In genomic region chr3:10470666-10471336, GRCh38 we compare ENCODE assay signal across 18 cellular contexts. TPM values are rescaled to one million over a fixed set of nuclear protein-coding genes. Genes with fewer than 3 reads are reported as not detected.
DNase-seq lines count a peak whose midpoint lies in the region; ATAC-seq, FAIRE-seq and TF ChIP-seq lines count a peak whose summit lies in the region.
"Had no signal": no experiment of that assay in that cellular context is flagged by ENCODE, and none has a peak within 500 bp of the region (broad histone marks: within the 10 kb centered on the region; RNA-seq: fewer than 3 reads in every experiment).

No MANE protein-coding gene starts in this region.

- no peak for FAIRE-seq in pancreas (lab: Jason Lieb, UNC)

- DNase-seq in Right ventricle myocardium inferior (ENCODE audit: missing footprints) (peak; percentile 34), left ventricle myocardium superior (no peak), chondrocyte (ENCODE audit: low spot score) (peak; percentile 57), immature natural killer cell (no peak), pancreas (no peak), SW480 (ENCODE audit: low spot score) (no peak), uterus (no peak)
- DNase-seq: activated effector memory CD4-positive, alpha-beta T cell treated with Interleukin-2 at 50 U/mL for 16 hours; erythroblast; left cardiac atrium; NCI-H1436 treated with DMSO at 0.1 percent for 48 hours; NCI-H510A had no signal

- intact Hi-C loops in Right ventricle myocardium inferior (cut with DNase I), result no loop called here
- intact Hi-C loops in left ventricle myocardium superior (cut with micrococcal nuclease), result no loop called here
- intact Hi-C loops in pancreas (cut with DNase I), result no loop called here
- intact Hi-C loops in uterus (cut with DNase I; ENCODE audit: low total_unique reads), result no loop called here

- no peak for ATAC-seq in Right ventricle myocardium inferior
- no peak for ATAC-seq in left ventricle myocardium superior
- ATAC-seq in pancreas, result no peak
- ATAC-seq: left cardiac atrium, Panc1 had no signal

- H3K9me3 ChIP-seq in liver (ENCODE audit: control insufficient read depth in 4 of 4, low read length in 3 of 4), result no peaks in the 10 kb centered on the region
- H3K9me3 ChIP-seq in pancreas, result no peaks in the 10 kb centered on the region
- H3K9me3 ChIP-seq in uterus, result no peaks in the 10 kb centered on the region
- H3K9me3 ChIP-seq: prostate gland had no signal

- 25% methylated on average over 21 of the region's 21 CpGs for WGBS in liver
- 10 to 11% methylated on average over 20 to 21 of the region's 21 CpGs for WGBS in pancreas, 2 donors

- H3K27ac ChIP-seq in liver (ENCODE audit: low read depth in 1 of 2, low read length in 2 of 2), result peak overlapping the region; percentile 19 to 44
- H3K27ac ChIP-seq in pancreas, result no peak overlapping the region
- H3K27ac ChIP-seq in uterus, result no peak overlapping the region
- H3K27ac ChIP-seq: HL-60, prostate gland, VCaP had no signal

- no peak overlapping the region for H3K4me3 ChIP-seq in liver (ENCODE audit: low read depth in 1 of 3, low read length in 3 of 3)
- H3K4me3 ChIP-seq in pancreas, result no peak overlapping the region
- H3K4me3 ChIP-seq in uterus, result no peak overlapping the region
- H3K4me3 ChIP-seq: prostate gland had no signal

- no peak overlapping the region for H3K4me3 Mint-ChIP-seq in chondrocyte (ENCODE audit: unreplicated experiment)
- H3K4me3 Mint-ChIP-seq in immature natural killer cell, result no peak overlapping the region

- no peak for TF ChIP-seq RAD21 in liver (IDR thresholded peaks at IDR 0.05)

- TF ChIP-seq POLR2A in uterus (IDR thresholded peaks at IDR 0.05), result no peak

- H3K36me3 Mint-ChIP-seq in chondrocyte (ENCODE audit: low read depth) (no peaks in the 10 kb centered on the region), immature natural killer cell (no peaks in the 10 kb centered on the region)

- H3K27me3 ChIP-seq in liver (ENCODE audit: control insufficient read depth in 4 of 4, insufficient read depth in 4 of 4, low read length in 3 of 4) (no peaks in the 10 kb centered on the region), pancreas (peaks cover 0 to 5% (median 0%) of the 10 kb centered on the region in 4 donors), uterus (no peaks in the 10 kb centered on the region)

- peaks cover 5% of the 10 kb centered on the region for H3K4me1 Mint-ChIP-seq in chondrocyte (ENCODE audit: low read depth)
- no peaks in the 10 kb centered on the region for H3K4me1 Mint-ChIP-seq in immature natural killer cell

- H3K9me3 Mint-ChIP-seq in chondrocyte (ENCODE audit: low read depth) (no peaks in the 10 kb centered on the region), immature natural killer cell (no peaks in the 10 kb centered on the region)

- no peak overlapping the region for H3K9ac ChIP-seq in liver (ENCODE audit: low read depth in 1 of 2, low read length in 2 of 2)

- H3K36me3 ChIP-seq in liver (ENCODE audit: control insufficient read depth in 4 of 4, insufficient read depth in 3 of 4, low read depth in 1 of 4, low read length in 3 of 4) (no peaks in the 10 kb centered on the region), pancreas (no peaks in the 10 kb centered on the region), uterus (no peaks in the 10 kb centered on the region)
- H3K36me3 ChIP-seq: prostate gland had no signal

- TF ChIP-seq CTCF in chondrocyte (IDR thresholded peaks at IDR 0.05) (no peak), liver (IDR thresholded peaks at IDR 0.05; ENCODE audit: low read depth, low read length, missing input control) (no peak), pancreas (IDR thresholded peaks at IDR 0.05) (no peak), uterus (IDR thresholded peaks at IDR 0.05) (no peak)

- H3K4me1 ChIP-seq in liver (ENCODE audit: control insufficient read depth in 4 of 4, insufficient read depth in 4 of 4, low read length in 3 of 4) (peaks cover 5 to 26% (median 18%) of the 10 kb centered on the region in 4 donors), pancreas (no peaks in the 10 kb centered on the region), uterus (no peaks in the 10 kb centered on the region)
- H3K4me1 ChIP-seq: prostate gland had no signal

- H3K27me3 Mint-ChIP-seq in chondrocyte (ENCODE audit: low read depth) (peaks cover 60% of the 10 kb centered on the region), immature natural killer cell (ENCODE audit: low read depth in 3 of 3) (peaks cover 2 to 13% (median 7%) of the 10 kb centered on the region in 3 donors)

- H3K27ac Mint-ChIP-seq in chondrocyte (ENCODE audit: unreplicated experiment) (no peak overlapping the region), immature natural killer cell (no peak overlapping the region)

TF ChIP-seq in liver, 16 proteins besides CTCF, POLR2A, EP300 and RAD21:
- TF ChIP-seq YY1 (IDR thresholded peaks at IDR 0.05), result no peak
- no peak for TF ChIP-seq ATF3 (IDR thresholded peaks at IDR 0.05)
- peak; percentile 24 for TF ChIP-seq REST (IDR thresholded peaks at IDR 0.05)
- no peak for TF ChIP-seq TAF1 (conservative IDR thresholded peaks at IDR 0.05)
- TF ChIP-seq HNF4A (conservative IDR thresholded peaks at IDR 0.05), result peak; percentile 85 to 88
- no peak for TF ChIP-seq JUND (IDR thresholded peaks at IDR 0.05)
- TF ChIP-seq FOXA1 (IDR thresholded peaks at IDR 0.05), result no peak
- TF ChIP-seq EGR1 (IDR thresholded peaks at IDR 0.05; ENCODE audit: low read depth in 2 of 2), result no peak
- TF ChIP-seq RXRA (IDR thresholded peaks at IDR 0.05), result peak; percentile 22 to 68
- no peak for TF ChIP-seq GABPA (IDR thresholded peaks at IDR 0.05 in 1 of 2, conservative IDR thresholded peaks at IDR 0.05 in 1 of 2)
- TF ChIP-seq ZBTB33 (IDR thresholded peaks at IDR 0.05), result no peak
- TF ChIP-seq NR2F2 (IDR thresholded peaks at IDR 0.05), result no peak
- TF ChIP-seq FOXA2 (IDR thresholded peaks at IDR 0.05), result no peak
- TF ChIP-seq MAX (IDR thresholded peaks at IDR 0.05), result no peak
- no peak for TF ChIP-seq SP1 (IDR thresholded peaks at IDR 0.05)
- peak; percentile 62 for TF ChIP-seq HNF4G (IDR thresholded peaks at IDR 0.05)

RNA-seq across cellular contexts. Expression of gene ATP2B2, which starts 34.6 kb away (rescaled TPM):
- total RNA-seq in Right ventricle myocardium inferior, result 0.14 TPM
- total RNA-seq in left ventricle myocardium superior, result not detected
- total RNA-seq in chondrocyte, result 0.08 to 0.25 TPM (median 0.24 TPM) in 3 replicates
- 10 to 100 TPM; 26.8 to 27.8 TPM for total RNA-seq in liver
- polyA plus RNA-seq in liver, result 10 to 100 TPM; 10.4 to 14.6 TPM
- polyA plus RNA-seq in immature natural killer cell, result not detected
- under 1 TPM; 0.18 to 0.75 (median 0.21) TPM for total RNA-seq in pancreas
- polyA plus RNA-seq in pancreas, result under 1 TPM; 0.11 to 0.26 TPM
- total RNA-seq in uterus, result 1 to 10 TPM in 2 of 4 donors, under 1 TPM in 2; 0.29 to 9.5 (median 4.4) TPM
- total RNA-seq: LHCN-M2 had no signal

Comparison
In these comparisons a context has a peak if more than half of its experiments do, and no peak if none do; other contexts are left out.
1. DNase-seq: peak in Right ventricle myocardium inferior (single experiment) and chondrocyte (single experiment); none in left ventricle myocardium superior (single experiment), immature natural killer cell (0 of 3), pancreas (0 of 6), SW480 (single experiment) and uterus (0 of 2).
2. H3K27ac ChIP-seq: peak in liver (2 of 2); none in pancreas (0 of 4) and uterus (0 of 2).